Comparison of ENCODE assay signal across 27 cellular contexts in genomic region chr5:89441965-89442364, GRCh38.
"Had no signal": no experiment of that assay in that cellular context is flagged by ENCODE, and none has a peak within 500 bp of the region (broad histone marks: within the 10 kb centered on the region; RNA-seq: fewer than 3 reads in every experiment).

No MANE protein-coding gene starts in this region.

- H3K4me3 ChIP-seq: ovary, right lobe of liver, uterus had no signal

- DNase-seq: activated CD4-positive, alpha-beta memory T cell treated with anti-CD3 and anti-CD28 coated beads, Interleukin-2, amount 10 ng/mL, durations not matched to agents 7 days and 5 days; activated CD4-positive, alpha-beta T cell treated with anti-CD3 and anti-CD28 coated beads for 1 hour; activated CD4-positive, alpha-beta T cell treated with anti-CD3 and anti-CD28 coated beads, Interleukin-2, amount 10 ng/mL, durations not matched to agents 7 days and 5 days; activated naive CD8-positive, alpha-beta T cell treated with anti-CD3 and anti-CD28 coated beads, Interleukin-2, amount 50 U/mL, for 24 hours; activated T-cell treated with anti-CD3 and anti-CD28 coated beads, Interleukin-2, amount 50 U/mL, for 4 hours; amygdala; caudate nucleus; foreskin fibroblast; head of caudate nucleus; hippocampal formation; kidney; left colon; natural killer cell; ovary; right lobe of liver; stimulated activated CD4-positive, alpha-beta T cell treated with anti-CD3 and anti-CD28 coated beads, Interleukin-12 subunit alpha, Interleukin-12 subunit beta, amount 100 ng/mL, for 4 hours; stimulated activated CD4-positive, alpha-beta T cell treated with anti-CD3 and anti-CD28 coated beads, Interleukin-4, amount 100 ng/mL, for 1 hour; stimulated activated naive CD8-positive, alpha-beta T cell treated with anti-CD3 and anti-CD28 coated beads, Interleukin-15, amount 100 ng/mL, for 72 hours; substantia nigra; T1000; uterus; WERI-Rb-1 had no signal

- H3K4me1 Mint-ChIP-seq: activated CD4-positive, alpha-beta memory T cell treated with anti-CD3 and anti-CD28 coated beads, Interleukin-2, amount 10 ng/mL, durations not matched to agents 7 days and 5 days; activated CD4-positive, alpha-beta T cell treated with anti-CD3 and anti-CD28 coated beads, Interleukin-2, amount 10 ng/mL, durations not matched to agents 7 days and 5 days; activated naive CD4-positive, alpha-beta T cell treated with anti-CD3 and anti-CD28 coated beads, Interleukin-2, amount 50 U/mL, for 24 hours; activated T-helper 17 cell treated with anti-CD3 and anti-CD28 coated beads, Interleukin-2, amount 50 U/mL, for 72 hours; stimulated activated naive CD8-positive, alpha-beta T cell treated with anti-CD3 and anti-CD28 coated beads, Interleukin-15, amount 100 ng/mL, for 72 hours had no signal

- H3K27ac Mint-ChIP-seq: activated CD4-positive, alpha-beta memory T cell treated with anti-CD3 and anti-CD28 coated beads, Interleukin-2, amount 10 ng/mL, durations not matched to agents 7 days and 5 days; activated CD4-positive, alpha-beta T cell treated with anti-CD3 and anti-CD28 coated beads, Interleukin-2, amount 10 ng/mL, durations not matched to agents 7 days and 5 days; activated naive CD4-positive, alpha-beta T cell treated with anti-CD3 and anti-CD28 coated beads, Interleukin-2, amount 50 U/mL, for 24 hours; activated naive CD8-positive, alpha-beta T cell treated with anti-CD3 and anti-CD28 coated beads, Interleukin-2, amount 50 U/mL, for 24 hours; activated T-helper 17 cell treated with anti-CD3 and anti-CD28 coated beads, Interleukin-2, amount 50 U/mL, for 72 hours; natural killer cell; progenitor cell of endocrine pancreas; stimulated activated naive CD8-positive, alpha-beta T cell treated with anti-CD3 and anti-CD28 coated beads, Interleukin-15, amount 100 ng/mL, for 72 hours; type B pancreatic cell had no signal

- H3K4me3 Mint-ChIP-seq: activated CD4-positive, alpha-beta memory T cell treated with anti-CD3 and anti-CD28 coated beads, Interleukin-2, amount 10 ng/mL, durations not matched to agents 7 days and 5 days; activated CD4-positive, alpha-beta T cell treated with anti-CD3 and anti-CD28 coated beads, Interleukin-2, amount 10 ng/mL, durations not matched to agents 7 days and 5 days; activated naive CD4-positive, alpha-beta T cell treated with anti-CD3 and anti-CD28 coated beads, Interleukin-2, amount 50 U/mL, for 24 hours; activated naive CD8-positive, alpha-beta T cell treated with anti-CD3 and anti-CD28 coated beads, Interleukin-2, amount 50 U/mL, for 24 hours; activated T-cell treated with anti-CD3 and anti-CD28 coated beads, Interleukin-2, amount 50 U/mL, for 4 hours; activated T-helper 17 cell treated with anti-CD3 and anti-CD28 coated beads, Interleukin-2, amount 50 U/mL, for 72 hours; natural killer cell; stimulated activated naive CD8-positive, alpha-beta T cell treated with anti-CD3 and anti-CD28 coated beads, Interleukin-15, amount 100 ng/mL, for 72 hours; type B pancreatic cell had no signal

- H3K36me3 ChIP-seq: ovary, right lobe of liver, uterus, WERI-Rb-1 had no signal

- H3K9me3 Mint-ChIP-seq: activated CD4-positive, alpha-beta memory T cell treated with anti-CD3 and anti-CD28 coated beads, Interleukin-2, amount 10 ng/mL, durations not matched to agents 7 days and 5 days; activated CD4-positive, alpha-beta T cell treated with anti-CD3 and anti-CD28 coated beads, Interleukin-2, amount 10 ng/mL, durations not matched to agents 7 days and 5 days; activated T-cell treated with anti-CD3 and anti-CD28 coated beads, Interleukin-2, amount 50 U/mL, for 4 hours; natural killer cell; stimulated activated naive CD8-positive, alpha-beta T cell treated with anti-CD3 and anti-CD28 coated beads, Interleukin-15, amount 100 ng/mL, for 72 hours; type B pancreatic cell had no signal

- H3K27me3 Mint-ChIP-seq: activated CD4-positive, alpha-beta memory T cell treated with anti-CD3 and anti-CD28 coated beads, Interleukin-2, amount 10 ng/mL, durations not matched to agents 7 days and 5 days; activated CD4-positive, alpha-beta T cell treated with anti-CD3 and anti-CD28 coated beads, Interleukin-2, amount 10 ng/mL, durations not matched to agents 7 days and 5 days; activated naive CD4-positive, alpha-beta T cell treated with anti-CD3 and anti-CD28 coated beads, Interleukin-2, amount 50 U/mL, for 24 hours; activated naive CD8-positive, alpha-beta T cell treated with anti-CD3 and anti-CD28 coated beads, Interleukin-2, amount 50 U/mL, for 24 hours; activated T-helper 17 cell treated with anti-CD3 and anti-CD28 coated beads, Interleukin-2, amount 50 U/mL, for 72 hours; progenitor cell of endocrine pancreas; stimulated activated naive CD8-positive, alpha-beta T cell treated with anti-CD3 and anti-CD28 coated beads, Interleukin-15, amount 100 ng/mL, for 72 hours; type B pancreatic cell had no signal

- H3K27ac ChIP-seq: ovary, right lobe of liver, uterus, WERI-Rb-1 had no signal

- H3K9me3 ChIP-seq: ovary, right lobe of liver, uterus had no signal

- H3K4me1 ChIP-seq: right lobe of liver, uterus had no signal

- H3K27me3 ChIP-seq: ovary, right lobe of liver, uterus had no signal

- H3K36me3 Mint-ChIP-seq: activated naive CD4-positive, alpha-beta T cell treated with anti-CD3 and anti-CD28 coated beads, Interleukin-2, amount 50 U/mL, for 24 hours; natural killer cell; type B pancreatic cell had no signal

- ATAC-seq: activated naive CD8-positive, alpha-beta T cell treated with anti-CD3 and anti-CD28 coated beads, Interleukin-2, amount 50 U/mL, for 24 hours; activated T-cell treated with anti-CD3 and anti-CD28 coated beads, Interleukin-2, amount 50 U/mL, for 4 hours; activated T-helper 17 cell treated with anti-CD3 and anti-CD28 coated beads, Interleukin-2, amount 50 U/mL, for 72 hours; esophagus mucosa; left colon; natural killer cell; right lobe of liver; stimulated activated naive CD8-positive, alpha-beta T cell treated with anti-CD3 and anti-CD28 coated beads, Interleukin-15, amount 100 ng/mL, for 72 hours had no signal
